Comparison of ENCODE assay signal across 8 cellular contexts in the genomic region with DNA sequence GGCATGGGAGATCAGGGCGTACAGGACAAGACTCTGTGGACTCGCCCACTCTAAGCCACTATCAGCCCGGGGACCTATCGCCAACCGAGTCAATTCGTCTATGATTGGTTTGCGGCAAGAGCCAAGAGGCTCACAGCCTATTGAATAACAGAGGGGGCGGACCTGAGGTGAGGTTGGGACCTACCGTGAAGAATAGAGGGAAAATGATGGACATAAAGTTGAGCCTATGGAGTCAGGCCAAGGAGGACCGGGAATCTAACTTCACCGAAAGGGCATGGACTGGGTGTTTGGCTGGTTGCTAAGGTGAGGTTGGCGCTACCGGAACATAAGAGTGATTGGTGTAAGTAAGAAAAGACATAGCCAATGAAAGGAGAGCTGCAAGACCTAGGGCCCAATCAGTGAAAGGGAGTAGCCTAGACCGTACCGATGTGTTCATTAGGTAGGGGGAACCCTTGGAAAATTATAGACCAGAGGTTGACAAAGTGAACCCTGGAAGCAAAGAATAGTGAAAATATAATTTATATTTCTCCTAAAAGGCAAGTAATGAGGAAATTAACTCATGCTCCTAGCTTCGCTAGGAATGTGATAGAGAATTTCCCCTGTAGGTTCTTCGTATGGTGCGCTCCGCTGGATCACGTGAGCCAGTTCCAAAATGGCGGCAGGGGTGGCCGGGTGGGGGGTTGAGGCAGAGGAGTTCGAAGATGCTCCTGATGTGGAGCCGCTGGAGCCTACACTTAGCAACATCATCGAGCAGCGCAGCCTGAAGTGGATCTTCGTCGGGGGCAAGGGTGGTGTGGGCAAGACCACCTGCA. TPM values are rescaled to one million over a fixed set of nuclear protein-coding genes. Genes with fewer than 3 reads are reported as not detected.
DNase-seq lines count a peak whose midpoint lies in the region; ATAC-seq and TF ChIP-seq lines count a peak whose summit lies in the region.

A gene (plus strand): TSS at position 644 of the 812 bp plus-strand sequence. CDS start 9 bp downstream, at position 653.

- H3K27ac Mint-ChIP-seq in activated naive CD4-positive, alpha-beta T cell treated with anti-CD3 and anti-CD28 coated beads, Interleukin-2, amount 50 U/mL, for 72 hours = peak within 1 kb of the TSS; percentile 92 to 100

- peak within 1 kb of the TSS; percentile 96 for H3K4me2 ChIP-seq in SK-N-SH

- CTCF ChIA-PET in SK-N-SH (lab: Yijun Ruan, JAX) = interaction anchor here (0.9 to 23.9 kb wide), 7 partner anchors 9 to 59 kb away, joined by 3 to 273 read pairs (median 5); no protein-coding TSS in a partner anchor

- H3K27ac ChIP-seq in SK-N-SH (ENCODE audit: low read depth in 2 of 2, low read length in 1 of 2) (peak within 1 kb of the TSS; percentile 84 to 96), temporal lobe (ENCODE audit: low read depth, low read length) (peak within 1 kb of the TSS; percentile 84)

- H3K36me3 ChIP-seq in SK-N-SH (replicated peaks in 1 of 2; ENCODE audit: control insufficient read depth in 1 of 2, insufficient read depth in 2 of 2, low read length in 1 of 2) = peaks cover 6 to 11% of the 10 kb centered on the region in 2 experiments

- no peaks in the 10 kb centered on the region for H3K27me3 ChIP-seq in SK-N-SH (ENCODE audit: insufficient read depth)

- peaks cover 11 to 29% of the 10 kb centered on the region in 2 experiments; a peak in 1 of 4 replicates for H3K4me1 ChIP-seq in SK-N-SH (ENCODE audit: control insufficient read depth in 1 of 2, insufficient read depth in 2 of 2, low read depth in 1 of 2, low read length in 1 of 2)

- POLR2A ChIA-PET in SK-N-SH (lab: Yijun Ruan, JAX) = interaction anchor here (0.6 to 1.2 kb wide), 7 partner anchors 10 to 55 kb away, joined by 3 to 5 read pairs (median 3); a partner anchor contains a TSS

- WGBS in SK-N-SH (ENCODE audit: low lambda C conversion rate) = 2% methylated on average over 21 of the region's 28 CpGs

- peak within 1 kb of the TSS; percentile 81 for H3K9ac ChIP-seq in SK-N-SH

- peaks cover 43% of the 10 kb centered on the region for H3K79me2 ChIP-seq in SK-N-SH (ENCODE audit: insufficient read depth)

- H4K20me1 ChIP-seq in SK-N-SH (ENCODE audit: insufficient read depth) = peaks cover 19% of the 10 kb centered on the region

- TF ChIP-seq RAD21 in SK-N-SH (IDR thresholded peaks at IDR 0.05; ENCODE audit: low read length) = no peak

- ATAC-seq in activated naive CD4-positive, alpha-beta T cell treated with anti-CD3 and anti-CD28 coated beads, Interleukin-2, amount 50 U/mL, for 72 hours = peak; percentile 88 to 89

- TF ChIP-seq CTCF in HFF-Myc (IDR thresholded peaks at IDR 0.05; ENCODE audit: low read depth, low read length, missing control alignments) = no peak
- no peak for TF ChIP-seq CTCF in SK-N-SH (IDR thresholded peaks at IDR 0.05)

- DNase-seq in GM04503 (ENCODE audit: low read depth) = peak; percentile 100
- peak; percentile 100 for DNase-seq in HFF-Myc (ENCODE audit: extremely low read depth, low read depth)
- DNase-seq in NAMALWA (ENCODE audit: low spot score) = peak; percentile 96
- peak; percentile 86 for DNase-seq in SK-N-SH
- DNase-seq in activated naive CD4-positive, alpha-beta T cell treated with anti-CD3 and anti-CD28 coated beads, Interleukin-2, amount 50 U/mL, for 72 hours (ENCODE audit: low spot score in 2 of 2) = peak; percentile 78 to 91
- DNase-seq in glomerular endothelial cell (ENCODE audit: extremely low read depth, low read depth, low spot score) = peak; percentile 100
- DNase-seq in occipital lobe (lab: John Stamatoyannopoulos, UW) = peak; percentile 94

- no peaks in the 10 kb centered on the region for H3K9me3 ChIP-seq in SK-N-SH

- no peaks in the 10 kb centered on the region for H3K9me3 Mint-ChIP-seq in activated naive CD4-positive, alpha-beta T cell treated with anti-CD3 and anti-CD28 coated beads, Interleukin-2, amount 50 U/mL, for 72 hours

- H3K9me2 ChIP-seq in SK-N-SH = no peaks in the 10 kb centered on the region

- no peak for TF ChIP-seq EP300 in SK-N-SH (IDR thresholded peaks at IDR 0.05; ENCODE audit: borderline replicate concordance in 1 of 2, low read depth in 1 of 2, low read length in 1 of 2)

- peak within 1 kb of the TSS; percentile 82 for H2AFZ ChIP-seq in SK-N-SH (ENCODE audit: low read depth)

- peaks cover 20% of the 10 kb centered on the region for H3F3A ChIP-seq in SK-N-SH (replicated peaks; ENCODE audit: insufficient read depth)

- H3K4me3 ChIP-seq in HFF-Myc (replicated peaks; ENCODE audit: low read depth, low read length) (peak within 1 kb of the TSS; percentile 100), SK-N-SH (ENCODE audit: low read depth in 2 of 2, low read length in 1 of 2) (peak within 1 kb of the TSS; percentile 83 to 84)

- H3K36me3 Mint-ChIP-seq in activated naive CD4-positive, alpha-beta T cell treated with anti-CD3 and anti-CD28 coated beads, Interleukin-2, amount 50 U/mL, for 72 hours = peaks cover 26 to 27% of the 10 kb centered on the region in 2 donors

TF ChIP-seq in SK-N-SH, 30 proteins besides CTCF, POLR2A, EP300 and RAD21 (continues in another document):
- TF ChIP-seq YY1 (IDR thresholded peaks at IDR 0.05; ENCODE audit: low read depth) (peak; percentile 97), TEAD4 (IDR thresholded peaks at IDR 0.05; ENCODE audit: borderline replicate concordance, insufficient read depth) (no peak), POLR2AphosphoS5 (IDR thresholded peaks at IDR 0.05; ENCODE audit: low read depth, low read length) (peak; percentile 82), SIN3A (IDR thresholded peaks at IDR 0.05; ENCODE audit: borderline replicate concordance, low read depth, low read length) (peak; percentile 75; the same call in 1 of the 2 replicates), FOXM1 (IDR thresholded peaks at IDR 0.05; ENCODE audit: low read depth) (no peak), NRF1 (IDR thresholded peaks at IDR 0.05; ENCODE audit: low read depth, low read length) (no peak), MXI1 (IDR thresholded peaks at IDR 0.05; ENCODE audit: low read depth, low read length) (peak; percentile 94), RFX5 (IDR thresholded peaks at IDR 0.05; ENCODE audit: low read length) (peak; percentile 84), TAF1 (IDR thresholded peaks at IDR 0.05; ENCODE audit: borderline replicate concordance, low read depth, low read length) (peak; percentile 94), GABPA (IDR thresholded peaks at IDR 0.05; ENCODE audit: low read depth) (peak; percentile 19; the same call in 1 of the 2 replicates), CHD2 (IDR thresholded peaks at IDR 0.05; ENCODE audit: low read length, partially characterized antibody) (peak; percentile 75), RXRA (IDR thresholded peaks at IDR 0.05; ENCODE audit: borderline replicate concordance, low read depth) (no peak)
- TF ChIP-seq, protein P1, sequence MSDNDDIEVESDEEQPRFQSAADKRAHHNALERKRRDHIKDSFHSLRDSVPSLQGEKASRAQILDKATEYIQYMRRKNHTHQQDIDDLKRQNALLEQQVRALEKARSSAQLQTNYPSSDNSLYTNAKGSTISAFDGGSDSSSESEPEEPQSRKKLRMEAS (IDR thresholded peaks at IDR 0.05; ENCODE audit: low read depth) = peak; percentile 93
- TF ChIP-seq, protein P2, sequence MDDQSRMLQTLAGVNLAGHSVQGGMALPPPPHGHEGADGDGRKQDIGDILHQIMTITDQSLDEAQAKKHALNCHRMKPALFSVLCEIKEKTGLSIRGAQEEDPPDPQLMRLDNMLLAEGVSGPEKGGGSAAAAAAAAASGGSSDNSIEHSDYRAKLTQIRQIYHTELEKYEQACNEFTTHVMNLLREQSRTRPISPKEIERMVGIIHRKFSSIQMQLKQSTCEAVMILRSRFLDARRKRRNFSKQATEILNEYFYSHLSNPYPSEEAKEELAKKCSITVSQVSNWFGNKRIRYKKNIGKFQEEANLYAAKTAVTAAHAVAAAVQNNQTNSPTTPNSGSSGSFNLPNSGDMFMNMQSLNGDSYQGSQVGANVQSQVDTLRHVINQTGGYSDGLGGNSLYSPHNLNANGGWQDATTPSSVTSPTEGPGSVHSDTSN (IDR thresholded peaks at IDR 0.05) = peak; percentile 97
- TF ChIP-seq, protein P3, sequence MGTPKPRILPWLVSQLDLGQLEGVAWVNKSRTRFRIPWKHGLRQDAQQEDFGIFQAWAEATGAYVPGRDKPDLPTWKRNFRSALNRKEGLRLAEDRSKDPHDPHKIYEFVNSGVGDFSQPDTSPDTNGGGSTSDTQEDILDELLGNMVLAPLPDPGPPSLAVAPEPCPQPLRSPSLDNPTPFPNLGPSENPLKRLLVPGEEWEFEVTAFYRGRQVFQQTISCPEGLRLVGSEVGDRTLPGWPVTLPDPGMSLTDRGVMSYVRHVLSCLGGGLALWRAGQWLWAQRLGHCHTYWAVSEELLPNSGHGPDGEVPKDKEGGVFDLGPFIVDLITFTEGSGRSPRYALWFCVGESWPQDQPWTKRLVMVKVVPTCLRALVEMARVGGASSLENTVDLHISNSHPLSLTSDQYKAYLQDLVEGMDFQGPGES (IDR thresholded peaks at IDR 0.05; ENCODE audit: low read depth, low read length) = peak; percentile 79
- TF ChIP-seq, protein P4, sequence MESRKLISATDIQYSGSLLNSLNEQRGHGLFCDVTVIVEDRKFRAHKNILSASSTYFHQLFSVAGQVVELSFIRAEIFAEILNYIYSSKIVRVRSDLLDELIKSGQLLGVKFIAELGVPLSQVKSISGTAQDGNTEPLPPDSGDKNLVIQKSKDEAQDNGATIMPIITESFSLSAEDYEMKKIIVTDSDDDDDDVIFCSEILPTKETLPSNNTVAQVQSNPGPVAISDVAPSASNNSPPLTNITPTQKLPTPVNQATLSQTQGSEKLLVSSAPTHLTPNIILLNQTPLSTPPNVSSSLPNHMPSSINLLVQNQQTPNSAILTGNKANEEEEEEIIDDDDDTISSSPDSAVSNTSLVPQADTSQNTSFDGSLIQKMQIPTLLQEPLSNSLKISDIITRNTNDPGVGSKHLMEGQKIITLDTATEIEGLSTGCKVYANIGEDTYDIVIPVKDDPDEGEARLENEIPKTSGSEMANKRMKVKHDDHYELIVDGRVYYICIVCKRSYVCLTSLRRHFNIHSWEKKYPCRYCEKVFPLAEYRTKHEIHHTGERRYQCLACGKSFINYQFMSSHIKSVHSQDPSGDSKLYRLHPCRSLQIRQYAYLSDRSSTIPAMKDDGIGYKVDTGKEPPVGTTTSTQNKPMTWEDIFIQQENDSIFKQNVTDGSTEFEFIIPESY (IDR thresholded peaks at IDR 0.05; ENCODE audit: borderline replicate concordance, low read depth) = no peak

RNA-seq across cellular contexts. Expression of the gene that starts here (rescaled TPM):
- polyA plus RNA-seq in SK-N-SH (2012; rRNA removed) = 250 and 264 TPM in 2 replicates
- 152 and 185 TPM in 2 replicates for polyA plus RNA-seq in SK-N-SH (2012; cell fraction: cytosol; rRNA removed)
- polyA plus RNA-seq in SK-N-SH (2012; cell fraction: nucleus; rRNA removed) = 160 and 186 TPM in 2 replicates
- total RNA-seq in activated naive CD4-positive, alpha-beta T cell treated with anti-CD3 and anti-CD28 coated beads, Interleukin-2, amount 50 U/mL, for 72 hours = 10 to 100 TPM; 46.4 to 56.9 TPM
- 65.0 and 88.7 TPM in 2 replicates for total RNA-seq in glomerular endothelial cell
- total RNA-seq in occipital lobe = 59.3 TPM
- 33.2 TPM for total RNA-seq in temporal lobe

Comparison
In these comparisons a context has a peak if more than half of its experiments do, and no peak if none do; other contexts are left out.
1. Peak in every context shown above with its lines: DNase-seq, ATAC-seq, H3K4me3 ChIP-seq and H3K27ac ChIP-seq.